In the genomic region with DNA sequence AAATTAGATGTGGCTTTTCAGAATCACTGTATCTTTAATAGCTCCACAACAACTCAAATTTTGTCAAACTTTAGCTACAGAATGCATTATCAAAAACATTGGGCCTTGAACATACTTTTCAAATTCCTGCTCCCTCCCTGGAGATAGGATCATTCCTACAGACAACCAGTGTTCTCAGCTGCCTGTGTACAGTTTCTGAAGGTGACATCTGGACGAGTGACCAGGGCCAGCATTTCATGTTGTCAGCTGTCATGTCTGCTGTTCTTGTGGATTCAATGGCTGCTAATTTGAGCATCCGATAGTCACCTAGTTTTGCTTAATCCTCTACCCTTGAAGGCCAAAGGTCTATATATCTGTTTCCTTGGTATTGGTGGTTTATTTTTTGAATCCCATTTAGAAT, we compare ENCODE assay signal across 25 cellular contexts.
A peak's percentile ranks its signal among the peaks of the same experiment; 100 is the strongest.
DNase-seq lines count a peak whose midpoint lies in the region; ATAC-seq, FAIRE-seq and TF ChIP-seq lines count a peak whose summit lies in the region.
"Had no signal": no experiment of that assay in that cellular context is flagged by ENCODE, and none has a peak within 500 bp of the region (broad histone marks: within the 10 kb centered on the region; RNA-seq: fewer than 3 reads in every experiment).

No MANE protein-coding gene starts in this region.

- TF ChIP-seq EP300 in A549 (IDR thresholded peaks at IDR 0.05), result no peak

- no peaks in the 10 kb centered on the region for H3K9me3 ChIP-seq in A549
- H3K9me3 ChIP-seq in IMR-90 (ENCODE audit: control insufficient read depth, insufficient read depth, low read length), result no peaks in the 10 kb centered on the region
- H3K9me3 ChIP-seq in heart right ventricle, result no peaks in the 10 kb centered on the region
- H3K9me3 ChIP-seq: BLaER1, MG63 had no signal

- TF ChIP-seq RAD21 in A549 (conservative IDR thresholded peaks at IDR 0.05 in 1 of 2, IDR thresholded peaks at IDR 0.05 in 1 of 2) (no peak), IMR-90 (IDR thresholded peaks at IDR 0.05; ENCODE audit: low read length) (no peak)

- peaks cover 43 to 44% of the 10 kb centered on the region in 2 donors for H3K4me1 Mint-ChIP-seq in immature natural killer cell

- H3K9me1 ChIP-seq in IMR-90 (ENCODE audit: insufficient read depth, low read length), result peaks cover 8% of the 10 kb centered on the region; the same call in 1 of the 2 replicates

- H3K4ac ChIP-seq in IMR-90 (ENCODE audit: low read depth, low read length), result no peak overlapping the region

- H3K23ac ChIP-seq in IMR-90 (ENCODE audit: low read depth, low read length), result 0 out of 2 replicates have a peak overlapping the region, but pooled peaks have one; percentile 29

- TF ChIP-seq POLR2A in A549 (IDR thresholded peaks at IDR 0.05; ENCODE audit: low read length) (no peak), IMR-90 (IDR thresholded peaks at IDR 0.05; ENCODE audit: low read depth, low read length) (no peak)

- H3K9me3 Mint-ChIP-seq in immature natural killer cell, result no peaks in the 10 kb centered on the region
- H3K9me3 Mint-ChIP-seq in activated naive CD4-positive, alpha-beta T cell treated with anti-CD3 and anti-CD28 coated beads, Interleukin-2, amount 50 U/mL, for 72 hours, result no peaks in the 10 kb centered on the region
- H3K9me3 Mint-ChIP-seq: CD4-positive, alpha-beta T cell had no signal

- H3K27me3 Mint-ChIP-seq in immature natural killer cell (ENCODE audit: low read depth in 3 of 3), result peaks cover 7 to 15% (median 15%) of the 10 kb centered on the region in 3 donors

- no peak for TF ChIP-seq CTCF in A549 (IDR thresholded peaks at IDR 0.05)
- no peak for TF ChIP-seq CTCF in IMR-90 (conservative IDR thresholded peaks at IDR 0.05; ENCODE audit: low read depth, low read length)
- TF ChIP-seq CTCF in heart right ventricle (IDR thresholded peaks at IDR 0.05), result no peak
- no peak for TF ChIP-seq CTCF in GM13976 (IDR thresholded peaks at IDR 0.05; ENCODE audit: borderline replicate concordance, control extremely low read depth, extremely low read depth, insufficient read depth, missing control alignments)

- H3K27ac Mint-ChIP-seq in immature natural killer cell, result peak overlapping the region in 2 of 6 donors; percentile 1 to 28
- H3K27ac Mint-ChIP-seq in activated naive CD4-positive, alpha-beta T cell treated with anti-CD3 and anti-CD28 coated beads, Interleukin-2, amount 50 U/mL, for 72 hours, result no peak overlapping the region
- H3K27ac Mint-ChIP-seq: CD4-positive, alpha-beta T cell had no signal

- H3K4me3 ChIP-seq in A549, result no peak overlapping the region
- no peak overlapping the region for H3K4me3 ChIP-seq in IMR-90 (ENCODE audit: insufficient read depth, low read depth, low read length)
- H3K4me3 ChIP-seq in heart right ventricle, result no peak overlapping the region
- H3K4me3 ChIP-seq: BLaER1, MG63 had no signal

- H3K4me3 Mint-ChIP-seq in immature natural killer cell, result peak overlapping the region; percentile 57 to 70 (median 63)
- H3K4me3 Mint-ChIP-seq: CD4-positive, alpha-beta T cell had no signal

- intact Hi-C loops in IMR-90 (cut with micrococcal nuclease) (no loop called here), heart right ventricle (cut with DNase I) (loop anchor here in 1 of 10 donors (10.0 kb wide), 1 partner anchor 73 kb away; no protein-coding TSS in a partner anchor)

- ATAC-seq in A549, result no peak
- no peak for ATAC-seq in IMR-90 (ENCODE audit: low read depth)
- ATAC-seq in heart right ventricle, result peak in 5 of 8 donors; percentile 38 to 75 (median 50)
- ATAC-seq in activated naive CD4-positive, alpha-beta T cell treated with anti-CD3 and anti-CD28 coated beads, Interleukin-2, amount 50 U/mL, for 72 hours, result no peak
- ATAC-seq: HCT116 had no signal

- no peak overlapping the region for H3K56ac ChIP-seq in IMR-90 (ENCODE audit: extremely low read depth, insufficient read depth, low read length)

- no peak overlapping the region for H2BK20ac ChIP-seq in IMR-90 (ENCODE audit: low read depth, low read length)

- no peak overlapping the region for H4K91ac ChIP-seq in IMR-90 (ENCODE audit: insufficient read depth, low read depth, low read length)

- H4K20me1 ChIP-seq in IMR-90 (ENCODE audit: insufficient read depth, low read length), result no peaks in the 10 kb centered on the region; the same call in 1 of the 2 replicates
- H4K20me1 ChIP-seq: BLaER1 had no signal

- no peak overlapping the region for H2AK5ac ChIP-seq in IMR-90 (ENCODE audit: low read depth, low read length)

- no peaks in the 10 kb centered on the region for H3K27me3 ChIP-seq in IMR-90 (ENCODE audit: control insufficient read depth, insufficient read depth, low read length)
- H3K27me3 ChIP-seq in heart right ventricle, result no peaks in the 10 kb centered on the region
- H3K27me3 ChIP-seq: BLaER1, MG63 had no signal

- FAIRE-seq in A549 (lab: Jason Lieb, UNC), result no peak
- FAIRE-seq: G401.6, GM12892, GM18507, H1, HTR-8/SVneo had no signal

- no peak overlapping the region for H3K18ac ChIP-seq in IMR-90 (ENCODE audit: low read depth, low read length)

- DNase-seq in A549 (ENCODE audit: low read depth in 1 of 2, low spot score in 1 of 2) (no peak), IMR-90 (no peak), heart right ventricle (no peak), immature natural killer cell (no peak), GM13976 (ENCODE audit: low spot score) (no peak), NCI-H2171 treated with DMSO at 0.1 percent for 48 hours (lab: John Stamatoyannopoulos, UW) (no peak), HUDEP-2 (lab: John Stamatoyannopoulos, UW; ENCODE audit: unreplicated experiment in 76 of 76) (no peak)
- DNase-seq in activated naive CD4-positive, alpha-beta T cell treated with anti-CD3 and anti-CD28 coated beads, Interleukin-2, amount 50 U/mL, for 72 hours (ENCODE audit: low spot score in 2 of 2), result no peak
- DNase-seq: ACHN; CD4-positive, alpha-beta T cell; COR-L47; DMS 273 treated with DMSO at 0.1 percent for 48 hours; MG63; NCI-H1417; NCI-H187; NCI-H2107; NCI-H69 had no signal

- H3K4me2 ChIP-seq in A549 (no peak overlapping the region), IMR-90 (ENCODE audit: low read depth, low read length) (no peak overlapping the region)
- H3K4me2 ChIP-seq: BLaER1 had no signal

- H2BK120ac ChIP-seq in IMR-90 (ENCODE audit: low read depth, low read length), result no peak overlapping the region

- no peak overlapping the region for H2AK9ac ChIP-seq in IMR-90 (replicated peaks; ENCODE audit: low read depth, low read length, poor library complexity)

- dilution Hi-C loops in IMR-90 (cut with HindIII; ENCODE audit: low sequenced_read_pairs, unreplicated experiment), result no loop called here

- in situ Hi-C loops in IMR-90 (cut with MboI; ENCODE audit: low sequenced_read_pairs), result no loop called here
- in situ Hi-C loops in GM13976 (cut with MboI; ENCODE audit: low sequenced_read_pairs, unreplicated experiment), result no loop called here

- CTCF ChIA-PET in A549 (lab: Yijun Ruan, JAX) (interaction anchor here (1.1 to 2.4 kb wide), 2 partner anchors 8 to 160 kb away, joined by 3 to 9 read pairs; no protein-coding TSS in a partner anchor), IMR-90 (lab: Yijun Ruan, JAX) (no interaction called here)

- no TSS peak for BruUV-seq in IMR-90 (replicated peaks; lab: Mats Ljungman, UMichigan)

- no peak overlapping the region for H2AFZ ChIP-seq in IMR-90 (replicated peaks; ENCODE audit: low read length, poor library complexity)

- H3K79me1 ChIP-seq in IMR-90 (ENCODE audit: low read depth in 1 of 2, low read length in 2 of 2), result peaks cover 15 to 22% of the 10 kb centered on the region in 2 experiments; a peak in 3 of 4 replicates

- H3K36me3 ChIP-seq in IMR-90 (ENCODE audit: control insufficient read depth, insufficient read depth, low read length) (0 out of 2 replicates have a peak, but pooled peaks cover 3% of the 10 kb centered on the region), heart right ventricle (peaks cover 0 to 3% (median 0%) of the 10 kb centered on the region in 9 donors)
- H3K36me3 ChIP-seq: BLaER1 had no signal

- H4K5ac ChIP-seq in IMR-90 (ENCODE audit: low read depth, low read length), result no peak overlapping the region

- H3K14ac ChIP-seq in IMR-90 (replicated peaks; ENCODE audit: low read depth, low read length), result no peak overlapping the region

- no peak overlapping the region for H4K8ac ChIP-seq in IMR-90 (ENCODE audit: low read depth in 2 of 2, low read length in 2 of 2)

- WGBS in A549 (ENCODE audit: missing lambda C conversion rate), result 76% methylated on average over 1 of the region's 2 CpGs
- WGBS in IMR-90 (ENCODE audit: extremely low coverage in 2 of 2, insufficient read length in 1 of 2), 2 experiments, result no CpG with 5 or more reads among the region's 2 CpGs
- WGBS in heart right ventricle, 2 donors, result 17 to 26% methylated on average over 2 of the region's 2 CpGs

- H2BK15ac ChIP-seq in IMR-90 (ENCODE audit: low read depth, low read length), result no peak overlapping the region

- no peak overlapping the region for H3K9ac ChIP-seq in IMR-90 (ENCODE audit: low read depth, low read length)
- H3K9ac ChIP-seq: BLaER1 had no signal

- peak overlapping the region; percentile 18 to 36; a peak in 1 of 6 replicates for H3K27ac ChIP-seq in A549
- H3K27ac ChIP-seq in IMR-90 (ENCODE audit: insufficient read depth, low read length), result no peak overlapping the region
- peak overlapping the region in 3 of 10 donors; percentile 26 to 35 (median 30) for H3K27ac ChIP-seq in heart right ventricle
- H3K27ac ChIP-seq: BLaER1, RWPE1 had no signal

- H3K4me1 ChIP-seq in A549 (peaks cover 19% of the 10 kb centered on the region; the same call in 2 of the 3 replicates), IMR-90 (ENCODE audit: control insufficient read depth, insufficient read depth, low read length) (no peaks in the 10 kb centered on the region), heart right ventricle (peaks cover 0 to 26% (median 4%) of the 10 kb centered on the region in 9 donors)

- POLR2A ChIA-PET in A549 (lab: Yijun Ruan, JAX), result no interaction called here
- POLR2A ChIA-PET in IMR-90 (lab: Charles Lee; ENCODE audit: unreplicated experiment), result no interaction called here

- no peak overlapping the region for H2BK5ac ChIP-seq in IMR-90 (ENCODE audit: low read depth, low read length, poor library complexity, severe bottlenecking)

- peaks cover 0 to under 1% (median 0%) of the 10 kb centered on the region in 3 donors for H3K36me3 Mint-ChIP-seq in immature natural killer cell
- no peaks in the 10 kb centered on the region for H3K36me3 Mint-ChIP-seq in activated naive CD4-positive, alpha-beta T cell treated with anti-CD3 and anti-CD28 coated beads, Interleukin-2, amount 50 U/mL, for 72 hours

TF ChIP-seq in A549, 52 proteins besides CTCF, POLR2A, EP300 and RAD21 (continues in another document):
- TF ChIP-seq MAZ (IDR thresholded peaks at IDR 0.05; ENCODE audit: borderline replicate concordance, low read depth, low read length) (no peak), MAFK (IDR thresholded peaks at IDR 0.05; ENCODE audit: partially characterized antibody) (no peak)

TF ChIP-seq in IMR-90, 13 proteins besides CTCF, POLR2A, EP300 and RAD21 (continues in another document):
- TF ChIP-seq, protein P1, sequence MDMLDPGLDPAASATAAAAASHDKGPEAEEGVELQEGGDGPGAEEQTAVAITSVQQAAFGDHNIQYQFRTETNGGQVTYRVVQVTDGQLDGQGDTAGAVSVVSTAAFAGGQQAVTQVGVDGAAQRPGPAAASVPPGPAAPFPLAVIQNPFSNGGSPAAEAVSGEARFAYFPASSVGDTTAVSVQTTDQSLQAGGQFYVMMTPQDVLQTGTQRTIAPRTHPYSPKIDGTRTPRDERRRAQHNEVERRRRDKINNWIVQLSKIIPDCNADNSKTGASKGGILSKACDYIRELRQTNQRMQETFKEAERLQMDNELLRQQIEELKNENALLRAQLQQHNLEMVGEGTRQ (IDR thresholded peaks at IDR 0.05; ENCODE audit: low read depth, low read length), result no peak

Comparison
In these comparisons a context has a peak if more than half of its experiments do, and no peak if none do; other contexts are left out.
1. ATAC-seq: peak in heart right ventricle (5 of 8); none in A549 (0 of 2), IMR-90 (single experiment) and activated naive CD4-positive, alpha-beta T cell treated with anti-CD3 and anti-CD28 coated beads, Interleukin-2, amount 50 U/mL, for 72 hours (0 of 2).